11 cellular contexts compared by ENCODE assay signal in the genomic region with DNA sequence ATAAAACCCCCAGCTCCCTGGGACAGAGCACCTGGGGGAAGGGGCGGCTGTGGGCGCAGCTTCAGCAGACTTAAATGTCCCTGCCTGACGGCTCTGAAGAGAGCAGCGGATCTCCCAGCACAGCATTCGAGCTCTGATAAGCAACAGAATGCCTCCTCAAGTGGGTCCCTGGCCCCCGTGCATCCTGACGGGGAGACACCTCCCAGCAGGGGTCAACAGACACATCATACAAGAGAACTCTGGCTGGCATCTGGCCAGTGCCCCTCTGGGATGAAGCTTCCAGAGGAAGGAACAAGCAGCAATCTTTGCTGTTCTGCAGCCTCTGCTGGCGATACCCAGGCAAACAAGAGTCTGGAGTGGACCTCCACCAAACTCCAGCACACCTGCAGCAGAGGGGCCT. TPM values are rescaled to one million over a fixed set of nuclear protein-coding genes. Genes with fewer than 3 reads are reported as not detected.
"Had no signal": no experiment of that assay in that cellular context is flagged by ENCODE, and none has a peak within 500 bp of the region (broad histone marks: within the 10 kb centered on the region; RNA-seq: fewer than 3 reads in every experiment).

No MANE protein-coding gene starts in this region.

RNA-seq across cellular contexts. Expression of a gene that starts 35.4 kb away (rescaled TPM):
- total RNA-seq: endothelial cell of umbilical vein, epithelial cell of proximal tubule, esophagus muscularis mucosa, fibroblast of lung, fibroblast of villous mesenchyme, foreskin keratinocyte, gastroesophageal sphincter, kidney epithelial cell, left colon, mucosa of descending colon had no signal
- polyA plus RNA-seq: fibroblast of lung, foreskin keratinocyte, mammary epithelial cell had no signal
